Comparison of ENCODE assay signal across 19 cellular contexts in the genomic region with DNA sequence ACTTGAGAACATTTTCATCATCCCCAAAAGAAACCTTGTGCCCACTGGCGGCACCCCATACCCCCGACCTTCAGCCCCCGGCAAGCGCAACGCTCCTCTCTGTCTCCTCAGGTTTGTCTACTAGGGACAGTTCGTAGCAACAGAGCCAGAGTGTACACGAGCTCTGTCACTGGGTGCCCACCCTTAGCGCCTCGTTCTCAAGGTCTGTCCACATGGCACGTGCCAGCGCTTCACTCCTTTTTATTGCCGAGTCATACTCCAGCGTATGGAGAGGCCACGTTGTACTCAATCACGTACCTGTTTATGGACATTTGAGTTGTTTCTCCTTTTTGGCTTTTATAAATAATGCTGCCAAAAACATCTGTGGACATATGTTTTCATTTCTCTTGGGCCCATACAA. TPM values are rescaled to one million over a fixed set of nuclear protein-coding genes. Genes with fewer than 3 reads are reported as not detected.
DNase-seq lines count a peak whose midpoint lies in the region; ATAC-seq and TF ChIP-seq lines count a peak whose summit lies in the region.
"Had no signal": no experiment of that assay in that cellular context is flagged by ENCODE, and none has a peak within 500 bp of the region (broad histone marks: within the 10 kb centered on the region; RNA-seq: fewer than 3 reads in every experiment).

No MANE protein-coding gene starts in this region.

- H3K36me3 Mint-ChIP-seq in GM23338 (ENCODE audit: low read depth), result no peaks in the 10 kb centered on the region; the same call in 2 of the 3 replicates
- no peaks in the 10 kb centered on the region for H3K36me3 Mint-ChIP-seq in activated naive CD8-positive, alpha-beta T cell treated with anti-CD3 and anti-CD28 coated beads, Interleukin-2, amount 50 U/mL, for 24 hours (ENCODE audit: low read depth)

- peak overlapping the region; percentile 28; the same call in 1 of the 2 replicates for H2AFZ ChIP-seq in GM23338

- no peak for ATAC-seq in GM23338
- ATAC-seq in left lung, result no peak
- ATAC-seq in activated naive CD8-positive, alpha-beta T cell treated with anti-CD3 and anti-CD28 coated beads, Interleukin-2, amount 50 U/mL, for 24 hours, result no peak
- ATAC-seq in lower lobe of right lung, result no peak
- ATAC-seq: K562 had no signal

- peak overlapping the region; percentile 7; the same call in 1 of the 2 replicates for H3K27ac Mint-ChIP-seq in GM23338
- H3K27ac Mint-ChIP-seq in activated naive CD8-positive, alpha-beta T cell treated with anti-CD3 and anti-CD28 coated beads, Interleukin-2, amount 50 U/mL, for 24 hours, result no peak overlapping the region
- H3K27ac Mint-ChIP-seq: B cell; CD4-positive, alpha-beta T cell had no signal

- TF ChIP-seq CTCF in GM23338 (conservative IDR thresholded peaks at IDR 0.05; ENCODE audit: low read depth in 2 of 2) (no peak), left lung (IDR thresholded peaks at IDR 0.05) (no peak), lower lobe of right lung (IDR thresholded peaks at IDR 0.05) (no peak)

- intact Hi-C loops in left lung (cut with DNase I), result no loop called here
- intact Hi-C loops in posterior vena cava (cut with DNase I), result no loop called here
- intact Hi-C loops in lower lobe of right lung (cut with DNase I), result no loop called here

- H3K9me3 Mint-ChIP-seq in GM23338, result no peaks in the 10 kb centered on the region; the same call in 2 of the 3 replicates
- no peaks in the 10 kb centered on the region for H3K9me3 Mint-ChIP-seq in activated naive CD8-positive, alpha-beta T cell treated with anti-CD3 and anti-CD28 coated beads, Interleukin-2, amount 50 U/mL, for 24 hours
- H3K9me3 Mint-ChIP-seq: CD4-positive, alpha-beta T cell had no signal

- no peaks in the 10 kb centered on the region for H3K36me3 ChIP-seq in BLaER1 treated with 17β-estradiol and CSF1 and Interleukin-3, amounts not matched to agents 10 nM and 100 nM
- H3K36me3 ChIP-seq in GM23338 (ENCODE audit: insufficient read depth), result no peaks in the 10 kb centered on the region
- no peaks in the 10 kb centered on the region for H3K36me3 ChIP-seq in left lung
- no peaks in the 10 kb centered on the region for H3K36me3 ChIP-seq in lower lobe of right lung
- H3K36me3 ChIP-seq: HAP-1 had no signal

- no peaks in the 10 kb centered on the region for H3K79me2 ChIP-seq in GM23338 (replicated peaks; ENCODE audit: insufficient read depth)

- H3K4me1 ChIP-seq in BLaER1 treated with 17β-estradiol and CSF1 and Interleukin-3, amounts not matched to agents 10 nM and 100 nM, result peaks cover 11 to 43% (median 26%) of the 10 kb centered on the region in 10 experiments; a peak in 17 of 20 replicates
- no peaks in the 10 kb centered on the region for H3K4me1 ChIP-seq in GM23338 (ENCODE audit: insufficient read depth)
- no peaks in the 10 kb centered on the region for H3K4me1 ChIP-seq in left lung
- H3K4me1 ChIP-seq in lower lobe of right lung, result no peaks in the 10 kb centered on the region
- H3K4me1 ChIP-seq: HAP-1 had no signal

- H3K9me2 ChIP-seq in GM23338 (ENCODE audit: insufficient read depth), result no peaks in the 10 kb centered on the region

- no peak overlapping the region for H3K4me3 Mint-ChIP-seq in GM23338
- no peak overlapping the region for H3K4me3 Mint-ChIP-seq in activated naive CD8-positive, alpha-beta T cell treated with anti-CD3 and anti-CD28 coated beads, Interleukin-2, amount 50 U/mL, for 24 hours
- H3K4me3 Mint-ChIP-seq: B cell; CD4-positive, alpha-beta T cell had no signal

- H3K9me3 ChIP-seq in BLaER1 treated with 17β-estradiol and CSF1 and Interleukin-3, amounts not matched to agents 10 nM and 100 nM (replicated peaks in 1 of 11), result no peaks in the 10 kb centered on the region
- H3K9me3 ChIP-seq in left lung, result no peaks in the 10 kb centered on the region
- no peaks in the 10 kb centered on the region for H3K9me3 ChIP-seq in lower lobe of right lung
- H3K9me3 ChIP-seq: HAP-1 had no signal

- H4K20me1 ChIP-seq in BLaER1 treated with 17β-estradiol and CSF1 and Interleukin-3, amounts not matched to agents 10 nM and 100 nM, result no peaks in the 10 kb centered on the region; a peak in 1 of 22 replicates
- H4K20me1 ChIP-seq in GM23338 (replicated peaks; ENCODE audit: insufficient read depth), result no peaks in the 10 kb centered on the region

- H3K27me3 Mint-ChIP-seq in GM23338 (ENCODE audit: insufficient read depth, low read depth, poor library complexity), result peaks cover 4% of the 10 kb centered on the region
- H3K27me3 Mint-ChIP-seq in activated naive CD8-positive, alpha-beta T cell treated with anti-CD3 and anti-CD28 coated beads, Interleukin-2, amount 50 U/mL, for 24 hours, result no peaks in the 10 kb centered on the region

- H3K4me2 ChIP-seq in BLaER1 treated with 17β-estradiol and CSF1 and Interleukin-3, amounts not matched to agents 10 nM and 100 nM, result peak overlapping the region in 7 of 11 experiments; percentile 50 to 71 (median 56); a peak in 7 of 22 replicates
- H3K4me2 ChIP-seq in GM23338, result no peak overlapping the region

- H3K27me3 ChIP-seq in BLaER1 treated with 17β-estradiol and CSF1 and Interleukin-3, amounts not matched to agents 10 nM and 100 nM, result no peaks in the 10 kb centered on the region
- no peaks in the 10 kb centered on the region for H3K27me3 ChIP-seq in GM23338 (ENCODE audit: insufficient read depth)
- H3K27me3 ChIP-seq in left lung, result peaks cover 0 to 12% of the 10 kb centered on the region in 2 donors
- H3K27me3 ChIP-seq in lower lobe of right lung (ENCODE audit: low read depth), result peaks cover 10% of the 10 kb centered on the region

- H3K9ac ChIP-seq in BLaER1 treated with 17β-estradiol and CSF1 and Interleukin-3, amounts not matched to agents 10 nM and 100 nM, result no peak overlapping the region

- H3K4me1 Mint-ChIP-seq in GM23338, result peaks cover under 1% of the 10 kb centered on the region; the same call in 1 of the 3 replicates
- H3K4me1 Mint-ChIP-seq in activated naive CD8-positive, alpha-beta T cell treated with anti-CD3 and anti-CD28 coated beads, Interleukin-2, amount 50 U/mL, for 24 hours, result peaks cover 15% of the 10 kb centered on the region
- H3K4me1 Mint-ChIP-seq: B cell had no signal

- no peaks in the 10 kb centered on the region for H3F3A ChIP-seq in GM23338 (replicated peaks; ENCODE audit: low read depth)

- DNase-seq in GM23338 (ENCODE audit: low spot score) (no peak), left lung (peak; percentile 18 to 41), posterior vena cava (ENCODE audit: low spot score) (peak; percentile 44), lower lobe of right lung (no peak)
- no peak for DNase-seq in activated naive CD8-positive, alpha-beta T cell treated with anti-CD3 and anti-CD28 coated beads, Interleukin-2, amount 50 U/mL, for 24 hours
- no peak for DNase-seq in activated CD4-positive, alpha-beta T cell treated with anti-CD3 and anti-CD28 coated beads for 48 hours
- DNase-seq: Calu3, DMS79, MV-4-11, NCI-H1417, NCI-H187 treated with DMSO at 0.1 percent for 48 hours, NCI-H69, SHP77 treated with DMSO at 0.1 percent for 48 hours had no signal

- H3K4me3 ChIP-seq in BLaER1 treated with 17β-estradiol and CSF1 and Interleukin-3, amounts not matched to agents 10 nM and 100 nM, result no peak overlapping the region
- H3K4me3 ChIP-seq in GM23338, result no peak overlapping the region
- H3K4me3 ChIP-seq in left lung, result no peak overlapping the region
- H3K4me3 ChIP-seq in lower lobe of right lung, result no peak overlapping the region
- H3K4me3 ChIP-seq: HAP-1, K562 had no signal

- H3K27ac ChIP-seq in BLaER1 treated with 17β-estradiol and CSF1 and Interleukin-3, amounts not matched to agents 10 nM and 100 nM, result no peak overlapping the region
- no peak overlapping the region for H3K27ac ChIP-seq in GM23338 (ENCODE audit: low read depth)
- H3K27ac ChIP-seq in left lung, result no peak overlapping the region
- no peak overlapping the region for H3K27ac ChIP-seq in lower lobe of right lung
- H3K27ac ChIP-seq: HL-60 had no signal

TF ChIP-seq in GM23338, 12 proteins besides CTCF, POLR2A, EP300 and RAD21:
- TF ChIP-seq, protein P1, sequence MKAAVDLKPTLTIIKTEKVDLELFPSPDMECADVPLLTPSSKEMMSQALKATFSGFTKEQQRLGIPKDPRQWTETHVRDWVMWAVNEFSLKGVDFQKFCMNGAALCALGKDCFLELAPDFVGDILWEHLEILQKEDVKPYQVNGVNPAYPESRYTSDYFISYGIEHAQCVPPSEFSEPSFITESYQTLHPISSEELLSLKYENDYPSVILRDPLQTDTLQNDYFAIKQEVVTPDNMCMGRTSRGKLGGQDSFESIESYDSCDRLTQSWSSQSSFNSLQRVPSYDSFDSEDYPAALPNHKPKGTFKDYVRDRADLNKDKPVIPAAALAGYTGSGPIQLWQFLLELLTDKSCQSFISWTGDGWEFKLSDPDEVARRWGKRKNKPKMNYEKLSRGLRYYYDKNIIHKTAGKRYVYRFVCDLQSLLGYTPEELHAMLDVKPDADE (IDR thresholded peaks at IDR 0.05), result no peak
- TF ChIP-seq ZNF114 (CRISPR knock-in tag; IDR thresholded peaks at IDR 0.05), result no peak

RNA-seq across cellular contexts. Expression of a gene that starts 30.3 kb away (rescaled TPM):
- 46.2 and 56.9 TPM in 2 replicates for total RNA-seq in GM23338 (2014; rRNA removed; shearing (Covaris generic))
- 9.0 and 10.8 TPM in 2 replicates for polyA plus RNA-seq in GM23338 (2016; fragmentation: Nextera tagmentation; extraction: Ambion mirVana)
- total RNA-seq in left lung (10 to 100 TPM; 60.4 to 63.4 TPM), posterior vena cava (10 to 100 TPM; 69.5 to 83.1 TPM), lower lobe of right lung (14.7 TPM)

Comparison
In these comparisons a context has a peak if more than half of its experiments do, and no peak if none do; other contexts are left out.
1. DNase-seq: peak in left lung (2 of 2) and posterior vena cava (single experiment); none in GM23338 (single experiment), activated naive CD8-positive, alpha-beta T cell treated with anti-CD3 and anti-CD28 coated beads, Interleukin-2, amount 50 U/mL, for 24 hours (single experiment), lower lobe of right lung (single experiment) and activated CD4-positive, alpha-beta T cell treated with anti-CD3 and anti-CD28 coated beads for 48 hours (single experiment).